9 cellular contexts compared by ENCODE assay signal in genomic region chr12:5003025-5003666, GRCh38. TPM values are rescaled to one million over a fixed set of nuclear protein-coding genes. Genes with fewer than 3 reads are reported as not detected.
DNase-seq lines count a peak whose midpoint lies in the region; ATAC-seq and TF ChIP-seq lines count a peak whose summit lies in the region.
"Had no signal": no experiment of that assay in that cellular context is flagged by ENCODE, and none has a peak within 500 bp of the region (broad histone marks: within the 10 kb centered on the region; RNA-seq: fewer than 3 reads in every experiment).

No MANE protein-coding gene starts in this region.

- no peaks in the 10 kb centered on the region for H3K4me1 Mint-ChIP-seq in activated CD4-positive, alpha-beta T cell treated with anti-CD3 and anti-CD28 coated beads for 36 hours

- H3K9me3 Mint-ChIP-seq in activated CD4-positive, alpha-beta T cell treated with anti-CD3 and anti-CD28 coated beads for 36 hours (ENCODE audit: low read depth), result no peaks in the 10 kb centered on the region

- no peaks in the 10 kb centered on the region for H3K36me3 Mint-ChIP-seq in activated CD4-positive, alpha-beta T cell treated with anti-CD3 and anti-CD28 coated beads for 36 hours (ENCODE audit: low read depth)

- H3K27me3 Mint-ChIP-seq in activated CD4-positive, alpha-beta T cell treated with anti-CD3 and anti-CD28 coated beads for 36 hours, result peaks cover 19% of the 10 kb centered on the region

- H3K4me3 Mint-ChIP-seq in activated CD4-positive, alpha-beta T cell treated with anti-CD3 and anti-CD28 coated beads for 36 hours, result no peak overlapping the region

- POLR2A ChIA-PET in activated CD4-positive, alpha-beta T cell treated with anti-CD3 and anti-CD28 coated beads for 36 hours (lab: Charles Lee), result no interaction called here

- no peak for TF ChIP-seq POLR2A in erythroblast (IDR thresholded peaks at IDR 0.05; ENCODE audit: low read length)

- peak; percentile 74 for ATAC-seq in activated CD4-positive, alpha-beta T cell treated with anti-CD3 and anti-CD28 coated beads for 36 hours
- ATAC-seq in HG02763 (IDR thresholded peaks at IDR 0.05; ENCODE audit: unreplicated experiment), result no peak

- intact Hi-C loops in activated CD4-positive, alpha-beta T cell treated with anti-CD3 and anti-CD28 coated beads for 36 hours (cut with DNase I, micrococcal nuclease), result loop anchor here (1.0 kb wide), 2 partner anchors 146 to 148 kb away; no protein-coding TSS in a partner anchor

- DNase-seq in DMS153 treated with DMSO at 0.1 percent for 48 hours (lab: John Stamatoyannopoulos, UW; ENCODE audit: unreplicated experiment) (peak; percentile 80), HCEC 1CT (peak; percentile 13), NCI-H2081 treated with DMSO at 0.1 percent for 48 hours (lab: John Stamatoyannopoulos, UW) (peak; percentile 51), erythroblast (lab: John Stamatoyannopoulos, UW) (peak; percentile 19 to 40), middle frontal gyrus (ENCODE audit: extremely low spot score, low spot score) (peak; percentile 52), stromal cell of bone marrow (ENCODE audit: low read depth) (peak; percentile 36)
- peak; percentile 75 for DNase-seq in activated CD4-positive, alpha-beta T cell treated with anti-CD3 and anti-CD28 coated beads for 36 hours

- no peak overlapping the region for H3K27ac Mint-ChIP-seq in activated CD4-positive, alpha-beta T cell treated with anti-CD3 and anti-CD28 coated beads for 36 hours

- CTCF ChIA-PET in activated CD4-positive, alpha-beta T cell treated with anti-CD3 and anti-CD28 coated beads for 36 hours (lab: Charles Lee), result interaction anchor here (0.6 to 1.0 kb wide), 2 partner anchors 141 to 148 kb away, joined by 4 to 6 read pairs; no protein-coding TSS in a partner anchor

RNA-seq across cellular contexts. Expression of gene KCNA5, which starts 40.5 kb away (rescaled TPM):
- not detected for total RNA-seq in activated CD4-positive, alpha-beta T cell treated with anti-CD3 and anti-CD28 coated beads for 36 hours
- total RNA-seq: T-helper 2 cell treated with Interferon-gamma antibody and Interleukin-4, amounts not matched to agents 100 ng/mL and 5 ng/mL, for 36 hours had no signal

Comparison
In these comparisons a context has a peak if more than half of its experiments do, and no peak if none do; other contexts are left out.
1. DNase-seq: peak in every context shown above with its lines; median percentile 80 in DMS153 treated with DMSO at 0.1 percent for 48 hours; 75 in activated CD4-positive, alpha-beta T cell treated with anti-CD3 and anti-CD28 coated beads for 36 hours; 52 in middle frontal gyrus; 51 in NCI-H2081 treated with DMSO at 0.1 percent for 48 hours; 36 in stromal cell of bone marrow; 30 in erythroblast; 13 in HCEC 1CT.